In genomic region chr5:173752636-173753035, GRCh38 we compare ENCODE assay signal across 14 cellular contexts.
"Had no signal": no experiment of that assay in that cellular context is flagged by ENCODE, and none has a peak within 500 bp of the region (broad histone marks: within the 10 kb centered on the region; RNA-seq: fewer than 3 reads in every experiment).

No MANE protein-coding gene starts in this region.

- DNase-seq: activated CD4-positive, alpha-beta T cell treated with anti-CD3 and anti-CD28 coated beads, Interleukin-2, amount 50 U/mL, for 4 hours; activated naive CD4-positive, alpha-beta T cell treated with anti-CD3 and anti-CD28 coated beads, Interleukin-2, amount 50 U/mL, for 16 hours; activated T-cell treated with anti-CD3 and anti-CD28 coated beads, Interleukin-2, amount 50 U/mL, for 1 hour; naive B cell; occipital lobe; stimulated activated CD4-positive, alpha-beta T cell treated with anti-CD3 and anti-CD28 coated beads, Interleukin-15, amount 100 ng/mL, for 24 hours; stimulated activated CD4-positive, alpha-beta T cell treated with anti-CD3 and anti-CD28 coated beads, Interleukin-4, amount 100 ng/mL, for 24 hours; testis had no signal

- H3K27me3 Mint-ChIP-seq: stimulated activated naive CD8-positive, alpha-beta T cell treated with anti-CD3 and anti-CD28 coated beads, Interleukin-15, Interleukin-2, amounts not matched to agents 100 ng/mL and 50 ng/mL, for 24 hours had no signal

- H3K9me3 ChIP-seq: adrenal gland, lower lobe of right lung, testis had no signal

- H3K4me1 ChIP-seq: lower lobe of right lung, testis had no signal

- ATAC-seq: activated CD4-positive, CD25-positive, alpha-beta regulatory T cell treated with anti-CD3 and anti-CD28 coated beads, Interleukin-2, amount 50 U/mL, for 24 hours had no signal

- H3K4me3 ChIP-seq: adrenal gland, lower lobe of right lung, testis had no signal

- H3K36me3 Mint-ChIP-seq: naive B cell had no signal

- H3K9me3 Mint-ChIP-seq: dendritic cell treated with granulocyte-macrophage colony-stimulating factor and Interleukin-4, amounts not matched to agents 40 ng/mL and 50 ng/mL, for 4 days; endodermal cell; naive B cell; stimulated activated naive CD8-positive, alpha-beta T cell treated with anti-CD3 and anti-CD28 coated beads, Interleukin-15, Interleukin-2, amounts not matched to agents 100 ng/mL and 50 ng/mL, for 24 hours had no signal

- H3K27ac Mint-ChIP-seq: dendritic cell treated with granulocyte-macrophage colony-stimulating factor and Interleukin-4, amounts not matched to agents 40 ng/mL and 50 ng/mL, for 4 days; endodermal cell; stimulated activated naive CD8-positive, alpha-beta T cell treated with anti-CD3 and anti-CD28 coated beads, Interleukin-15, Interleukin-2, amounts not matched to agents 100 ng/mL and 50 ng/mL, for 24 hours had no signal

- H3K36me3 ChIP-seq: adrenal gland, lower lobe of right lung had no signal

- H3K27ac ChIP-seq: lower lobe of right lung had no signal

- H3K4me3 Mint-ChIP-seq: dendritic cell treated with granulocyte-macrophage colony-stimulating factor and Interleukin-4, amounts not matched to agents 40 ng/mL and 50 ng/mL, for 4 days; endodermal cell; stimulated activated naive CD8-positive, alpha-beta T cell treated with anti-CD3 and anti-CD28 coated beads, Interleukin-15, Interleukin-2, amounts not matched to agents 100 ng/mL and 50 ng/mL, for 24 hours had no signal

- H3K27me3 ChIP-seq: adrenal gland, testis had no signal
